ENCODE assay signal across 18 cellular contexts in the genomic region with DNA sequence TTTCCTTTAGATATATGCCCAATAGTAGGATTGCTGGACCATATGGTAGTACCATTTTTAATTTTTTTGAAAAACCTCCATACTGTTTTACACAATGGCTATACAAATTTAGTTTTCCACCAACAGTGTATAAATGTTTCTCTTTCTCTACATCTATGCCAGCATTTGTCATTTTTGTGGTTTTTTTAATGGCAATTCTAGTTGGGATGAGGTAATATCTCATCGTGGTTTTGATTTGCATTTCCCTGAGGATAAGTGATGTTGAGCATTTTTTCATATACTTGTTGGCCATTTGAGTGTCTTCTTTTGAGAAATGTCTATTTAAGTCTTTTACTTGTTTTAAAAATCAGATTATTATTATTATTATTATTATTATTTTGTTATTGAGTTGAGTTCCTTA. TPM values are rescaled to one million over a fixed set of nuclear protein-coding genes. Genes with fewer than 3 reads are reported as not detected.
A peak's percentile ranks its signal among the peaks of the same experiment; 100 is the strongest.
DNase-seq lines count a peak whose midpoint lies in the region; ATAC-seq, FAIRE-seq and TF ChIP-seq lines count a peak whose summit lies in the region.
"Had no signal": no experiment of that assay in that cellular context is flagged by ENCODE, and none has a peak within 500 bp of the region (broad histone marks: within the 10 kb centered on the region; RNA-seq: fewer than 3 reads in every experiment).

No MANE protein-coding gene starts in this region.

- no peak overlapping the region; the same call in 1 of the 2 replicates for H3K27ac ChIP-seq in KMS-11
- H3K27ac ChIP-seq: A549, RWPE1, SJCRH30 had no signal

- peaks cover 0 to 3% (median 0%) of the 10 kb centered on the region in 7 donors for H3K9me3 Mint-ChIP-seq in CD14-positive monocyte
- no peaks in the 10 kb centered on the region for H3K9me3 Mint-ChIP-seq in stimulated activated naive CD8-positive, alpha-beta T cell treated with anti-CD3 and anti-CD28 coated beads, Interleukin-15, amount 100 ng/mL, for 72 hours
- H3K9me3 Mint-ChIP-seq: CD4-positive, alpha-beta T cell had no signal

- intact Hi-C loops in CD14-positive monocyte (cut with micrococcal nuclease), result no loop called here

- no peak for TF ChIP-seq CTCF in KMS-11 (conservative IDR thresholded peaks at IDR 0.05; ENCODE audit: low read depth, low read length)
- TF ChIP-seq CTCF in fibroblast of mammary gland (conservative IDR thresholded peaks at IDR 0.05; ENCODE audit: control insufficient read depth, insufficient read depth, low read depth, low read length), result no peak
- no peak for TF ChIP-seq CTCF in CD14-positive monocyte (IDR thresholded peaks at IDR 0.05)

- H3K4me3 ChIP-seq in KMS-11 (IDR thresholded peaks at IDR 0.05; ENCODE audit: insufficient read depth, low read depth, low read length), result no peak overlapping the region
- H3K4me3 ChIP-seq in fibroblast of mammary gland (ENCODE audit: control insufficient read depth, low read depth, low read length), result no peak overlapping the region
- H3K4me3 ChIP-seq: A549, HAP-1, SJCRH30 had no signal

- DNase-seq in EH (ENCODE audit: low read depth) (peak; percentile 39), fibroblast of mammary gland (ENCODE audit: low read depth) (peak; percentile 50), NCI-H345 treated with DMSO at 0.1 percent for 48 hours (lab: John Stamatoyannopoulos, UW; ENCODE audit: unreplicated experiment) (no peak), CD14-positive monocyte (ENCODE audit: low spot score) (no peak), KG1 (lab: John Stamatoyannopoulos, UW) (no peak)
- no peak for DNase-seq in stimulated activated naive CD8-positive, alpha-beta T cell treated with anti-CD3 and anti-CD28 coated beads, Interleukin-15, amount 100 ng/mL, for 72 hours
- DNase-seq: AML-193; CD4-positive, alpha-beta T cell; NCI-H1417; NCI-H1930; NCI-H2171 treated with DMSO at 0.1 percent for 48 hours; NCI-H510A treated with DMSO at 0.1 percent for 48 hours; SJCRH30 had no signal

- H4K20me1 ChIP-seq in KMS-11 (ENCODE audit: insufficient read depth), result no peaks in the 10 kb centered on the region

- H3K27ac Mint-ChIP-seq in CD14-positive monocyte, result no peak overlapping the region
- H3K27ac Mint-ChIP-seq in stimulated activated naive CD8-positive, alpha-beta T cell treated with anti-CD3 and anti-CD28 coated beads, Interleukin-15, amount 100 ng/mL, for 72 hours, result no peak overlapping the region
- H3K27ac Mint-ChIP-seq: CD4-positive, alpha-beta T cell had no signal

- peaks cover 53% of the 10 kb centered on the region for H3K4me1 ChIP-seq in KMS-11 (ENCODE audit: low read depth, poor library complexity, severe bottlenecking)
- H3K4me1 ChIP-seq: A549, HAP-1, SJCRH30 had no signal

- H3K36me3 ChIP-seq in KMS-11 (ENCODE audit: insufficient read depth), result no peaks in the 10 kb centered on the region
- H3K36me3 ChIP-seq: HAP-1, SJCRH30 had no signal

- no peak overlapping the region for H2AFZ ChIP-seq in KMS-11 (ENCODE audit: low read depth)

- peaks cover 10% of the 10 kb centered on the region for H3K4me1 Mint-ChIP-seq in CD14-positive monocyte
- no peaks in the 10 kb centered on the region for H3K4me1 Mint-ChIP-seq in stimulated activated naive CD8-positive, alpha-beta T cell treated with anti-CD3 and anti-CD28 coated beads, Interleukin-15, amount 100 ng/mL, for 72 hours

- peaks cover 15 to 26% of the 10 kb centered on the region in 2 donors for H3K36me3 Mint-ChIP-seq in CD14-positive monocyte

- no peaks in the 10 kb centered on the region for H3K27me3 ChIP-seq in KMS-11 (ENCODE audit: insufficient read depth, low read depth)
- H3K27me3 ChIP-seq: SJCRH30 had no signal

- H3K4me3 Mint-ChIP-seq in CD14-positive monocyte, result no peak overlapping the region
- H3K4me3 Mint-ChIP-seq in stimulated activated naive CD8-positive, alpha-beta T cell treated with anti-CD3 and anti-CD28 coated beads, Interleukin-15, amount 100 ng/mL, for 72 hours, result no peak overlapping the region
- H3K4me3 Mint-ChIP-seq: CD4-positive, alpha-beta T cell had no signal

- peaks cover 0 to 2% (median 0%) of the 10 kb centered on the region in 3 donors for H3K27me3 Mint-ChIP-seq in CD14-positive monocyte (ENCODE audit: low read depth in 3 of 3)
- H3K27me3 Mint-ChIP-seq in stimulated activated naive CD8-positive, alpha-beta T cell treated with anti-CD3 and anti-CD28 coated beads, Interleukin-15, amount 100 ng/mL, for 72 hours, result peaks cover 6% of the 10 kb centered on the region
- H3K27me3 Mint-ChIP-seq: CD4-positive, alpha-beta T cell had no signal

- peak; percentile 53 for FAIRE-seq in TTC549 (lab: Jason Lieb, UNC)
- FAIRE-seq: A549 had no signal

- H3K79me2 ChIP-seq in KMS-11 (ENCODE audit: insufficient read depth, low read depth), result no peaks in the 10 kb centered on the region

- ATAC-seq in stimulated activated naive CD8-positive, alpha-beta T cell treated with anti-CD3 and anti-CD28 coated beads, Interleukin-15, amount 100 ng/mL, for 72 hours, result no peak
- ATAC-seq: A549 had no signal

- H3K4me2 ChIP-seq in KMS-11, result peak overlapping the region; percentile 15; the same call in 1 of the 2 replicates
- H3K4me2 ChIP-seq: A549 had no signal

- H3K9ac ChIP-seq in KMS-11, result no peak overlapping the region

RNA-seq across cellular contexts. Expression of a gene that starts 35.5 kb away (rescaled TPM):
- polyA plus RNA-seq in CD14-positive monocyte, result 1 to 10 TPM; 1.4 to 4.5 TPM

Comparison
In these comparisons a context has a peak if more than half of its experiments do, and no peak if none do; other contexts are left out.
1. DNase-seq: peak in EH (single experiment) and fibroblast of mammary gland (single experiment); none in NCI-H345 treated with DMSO at 0.1 percent for 48 hours (single experiment), CD14-positive monocyte (single experiment), KG1 (single experiment) and stimulated activated naive CD8-positive, alpha-beta T cell treated with anti-CD3 and anti-CD28 coated beads, Interleukin-15, amount 100 ng/mL, for 72 hours (0 of 2).